Comparison of ENCODE assay signal across 1 cellular context in genomic region chr10:133238066-133238804, GRCh38.
TF ChIP-seq lines count a peak whose summit lies in the region.

No MANE protein-coding gene starts in this region.

TF ChIP-seq in H1, 55 proteins besides CTCF, POLR2A, EP300 and RAD21:
- peak; percentile 66 for TF ChIP-seq RNF2 (IDR thresholded peaks at IDR 0.05; ENCODE audit: borderline replicate concordance, low read depth, low read length, missing control alignments, poor library complexity, severe bottlenecking)
- no peak for TF ChIP-seq SP1 (IDR thresholded peaks at IDR 0.05; ENCODE audit: low read depth, low read length)
